In the genomic region with DNA sequence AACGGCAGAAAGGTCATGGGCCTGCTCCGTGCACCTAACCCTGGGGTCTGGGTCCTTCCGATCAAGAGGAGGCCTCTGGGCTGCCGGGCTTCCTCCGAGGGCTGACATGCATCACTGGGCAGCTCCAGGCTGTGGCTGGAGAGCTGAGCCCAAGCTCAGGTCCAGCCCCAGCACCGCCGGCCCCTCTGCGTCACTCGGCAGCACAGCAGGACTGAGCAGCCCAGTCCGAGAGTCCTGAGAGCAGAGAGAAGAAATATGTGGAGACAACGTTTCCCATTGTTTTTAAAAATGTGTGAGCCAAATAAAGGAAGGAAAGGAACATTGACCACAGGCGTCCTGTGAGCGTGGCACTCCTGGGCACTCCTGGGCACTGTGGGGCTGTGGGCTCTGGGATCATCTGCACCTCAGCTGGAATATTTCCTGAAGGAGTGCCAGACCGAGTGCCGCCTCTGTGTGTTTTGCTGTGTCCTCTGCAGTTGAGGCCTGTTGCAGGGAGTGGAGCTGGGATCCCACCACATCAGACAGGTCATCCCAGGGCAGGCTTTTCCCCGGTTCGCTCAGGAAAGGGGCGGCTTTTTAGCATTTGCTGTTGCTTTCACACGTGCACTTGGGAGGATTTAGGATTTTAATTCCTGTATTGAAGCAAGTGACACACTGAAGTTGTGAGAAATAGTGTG, we compare ENCODE assay signal across 12 cellular contexts. TPM values are rescaled to one million over a fixed set of nuclear protein-coding genes. Genes with fewer than 3 reads are reported as not detected.
DNase-seq lines count a peak whose midpoint lies in the region; ATAC-seq and TF ChIP-seq lines count a peak whose summit lies in the region.
"Had no signal": no experiment of that assay in that cellular context is flagged by ENCODE, and none has a peak within 500 bp of the region (broad histone marks: within the 10 kb centered on the region; RNA-seq: fewer than 3 reads in every experiment).

No MANE protein-coding gene starts in this region.

- H4K20me1 ChIP-seq in GM23338 (replicated peaks; ENCODE audit: insufficient read depth) = peaks cover 3% of the 10 kb centered on the region; the same call in 1 of the 2 replicates

- intact Hi-C loops in sciatic nerve (cut with DNase I) = no loop called here
- intact Hi-C loops in activated CD4-positive, alpha-beta memory T cell treated with anti-CD3 and anti-CD28 coated beads for 36 hours (cut with micrococcal nuclease) = no loop called here

- H3K27ac ChIP-seq in GM23338 (ENCODE audit: low read depth) (0 out of 2 replicates have a peak overlapping the region, but pooled peaks have one; percentile 32), coronary artery (peak overlapping the region in 1 of 2 donors; percentile 57)

- H3F3A ChIP-seq in GM23338 (replicated peaks; ENCODE audit: low read depth) = 0 out of 2 replicates have a peak, but pooled peaks cover 3% of the 10 kb centered on the region

- no peak for TF ChIP-seq CTCF in GM23338 (conservative IDR thresholded peaks at IDR 0.05; ENCODE audit: low read depth in 2 of 2)
- TF ChIP-seq CTCF in coronary artery (IDR thresholded peaks at IDR 0.05) = no peak

- peaks cover 13% of the 10 kb centered on the region for H3K36me3 Mint-ChIP-seq in GM23338 (ENCODE audit: low read depth)
- peaks cover 14% of the 10 kb centered on the region for H3K36me3 Mint-ChIP-seq in activated CD4-positive, alpha-beta memory T cell treated with anti-CD3 and anti-CD28 coated beads for 36 hours
- H3K36me3 Mint-ChIP-seq in activated T-helper 17 cell treated with anti-CD3 and anti-CD28 coated beads, Interleukin-2, amount 50 U/mL, for 72 hours (ENCODE audit: low read depth) = peaks cover 13% of the 10 kb centered on the region

- H3K4me2 ChIP-seq in GM23338 = no peak overlapping the region

- CTCF ChIA-PET in activated CD4-positive, alpha-beta memory T cell treated with anti-CD3 and anti-CD28 coated beads for 36 hours (lab: Charles Lee) = no interaction called here

- H2AFZ ChIP-seq in GM23338 = no peak overlapping the region

- H3K4me1 ChIP-seq in GM23338 (ENCODE audit: insufficient read depth) = no peaks in the 10 kb centered on the region

- H3K4me3 ChIP-seq in GM23338 = no peak overlapping the region
- H3K4me3 ChIP-seq in coronary artery = no peak overlapping the region

- POLR2A ChIA-PET in activated CD4-positive, alpha-beta memory T cell treated with anti-CD3 and anti-CD28 coated beads for 36 hours (lab: Charles Lee) = no interaction called here

- no peaks in the 10 kb centered on the region for H3K9me2 ChIP-seq in GM23338 (ENCODE audit: insufficient read depth)

- H3K9me3 Mint-ChIP-seq in GM23338 = no peaks in the 10 kb centered on the region
- H3K9me3 Mint-ChIP-seq in activated CD4-positive, alpha-beta memory T cell treated with anti-CD3 and anti-CD28 coated beads for 36 hours = no peaks in the 10 kb centered on the region
- H3K9me3 Mint-ChIP-seq in activated T-helper 17 cell treated with anti-CD3 and anti-CD28 coated beads, Interleukin-2, amount 50 U/mL, for 72 hours = no peaks in the 10 kb centered on the region
- H3K9me3 Mint-ChIP-seq: activated T-cell treated with anti-CD3 and anti-CD28 coated beads, Interleukin-2, amount 50 U/mL, for 24 hours; T-helper 1 cell treated with Interleukin-12 subunit alpha and Interleukin-12 subunit beta and Interleukin-4 antibody, amounts not matched to agents 30 μg/mL and 1 μg/mL, for 36 hours had no signal

- peaks cover 16% of the 10 kb centered on the region for H3K4me1 Mint-ChIP-seq in GM23338
- peaks cover 2% of the 10 kb centered on the region for H3K4me1 Mint-ChIP-seq in activated CD4-positive, alpha-beta memory T cell treated with anti-CD3 and anti-CD28 coated beads for 36 hours (ENCODE audit: low read depth)
- H3K4me1 Mint-ChIP-seq in activated T-helper 17 cell treated with anti-CD3 and anti-CD28 coated beads, Interleukin-2, amount 50 U/mL, for 72 hours = peaks cover 4% of the 10 kb centered on the region

- H3K36me3 ChIP-seq in GM23338 (ENCODE audit: insufficient read depth) = no peaks in the 10 kb centered on the region

- H3K27me3 Mint-ChIP-seq in GM23338 (ENCODE audit: insufficient read depth, low read depth, poor library complexity) = peaks cover 21% of the 10 kb centered on the region
- no peaks in the 10 kb centered on the region for H3K27me3 Mint-ChIP-seq in activated CD4-positive, alpha-beta memory T cell treated with anti-CD3 and anti-CD28 coated beads for 36 hours
- no peaks in the 10 kb centered on the region for H3K27me3 Mint-ChIP-seq in activated T-helper 17 cell treated with anti-CD3 and anti-CD28 coated beads, Interleukin-2, amount 50 U/mL, for 72 hours
- H3K27me3 Mint-ChIP-seq: activated T-cell treated with anti-CD3 and anti-CD28 coated beads, Interleukin-2, amount 50 U/mL, for 24 hours had no signal

- DNase-seq in GM23338 (ENCODE audit: low spot score) (no peak), coronary artery (ENCODE audit: low spot score) (peak; percentile 72), kidney tubule cell (ENCODE audit: low spot score) (peak; percentile 74), sciatic nerve (ENCODE audit: low spot score) (peak; percentile 76), hippocampal formation (lab: John Stamatoyannopoulos, UW) (no peak)
- no peak for DNase-seq in activated CD4-positive, alpha-beta T cell treated with anti-CD3 and anti-CD28 coated beads for 4 hours
- no peak for DNase-seq in activated CD4-positive, alpha-beta memory T cell treated with anti-CD3 and anti-CD28 coated beads for 36 hours
- DNase-seq: activated T-cell treated with anti-CD3 and anti-CD28 coated beads, Interleukin-2, amount 50 U/mL, for 24 hours; NCI-H1048 had no signal

- peak overlapping the region; percentile 86 for H3K27ac Mint-ChIP-seq in GM23338
- no peak overlapping the region for H3K27ac Mint-ChIP-seq in activated CD4-positive, alpha-beta memory T cell treated with anti-CD3 and anti-CD28 coated beads for 36 hours
- H3K27ac Mint-ChIP-seq in activated T-helper 17 cell treated with anti-CD3 and anti-CD28 coated beads, Interleukin-2, amount 50 U/mL, for 72 hours = no peak overlapping the region
- H3K27ac Mint-ChIP-seq: activated T-cell treated with anti-CD3 and anti-CD28 coated beads, Interleukin-2, amount 50 U/mL, for 24 hours; T-helper 1 cell treated with Interleukin-12 subunit alpha and Interleukin-12 subunit beta and Interleukin-4 antibody, amounts not matched to agents 30 μg/mL and 1 μg/mL, for 36 hours had no signal

- H3K4me3 Mint-ChIP-seq in GM23338 = no peak overlapping the region
- no peak overlapping the region for H3K4me3 Mint-ChIP-seq in activated CD4-positive, alpha-beta memory T cell treated with anti-CD3 and anti-CD28 coated beads for 36 hours
- no peak overlapping the region for H3K4me3 Mint-ChIP-seq in activated T-helper 17 cell treated with anti-CD3 and anti-CD28 coated beads, Interleukin-2, amount 50 U/mL, for 72 hours
- H3K4me3 Mint-ChIP-seq: activated T-cell treated with anti-CD3 and anti-CD28 coated beads, Interleukin-2, amount 50 U/mL, for 24 hours; T-helper 1 cell treated with Interleukin-12 subunit alpha and Interleukin-12 subunit beta and Interleukin-4 antibody, amounts not matched to agents 30 μg/mL and 1 μg/mL, for 36 hours had no signal

- H3K27me3 ChIP-seq in GM23338 (ENCODE audit: insufficient read depth) = no peaks in the 10 kb centered on the region
- H3K27me3 ChIP-seq: dorsolateral prefrontal cortex had no signal

- ATAC-seq in GM23338 = peak; percentile 8; the same call in 1 of the 3 replicates
- peak; percentile 93 for ATAC-seq in sciatic nerve
- ATAC-seq in activated T-helper 17 cell treated with anti-CD3 and anti-CD28 coated beads, Interleukin-2, amount 50 U/mL, for 72 hours (replicated peaks) = no peak

- H3K79me2 ChIP-seq in GM23338 (replicated peaks; ENCODE audit: insufficient read depth) = peaks cover 15% of the 10 kb centered on the region

TF ChIP-seq in GM23338, 12 proteins besides CTCF, POLR2A, EP300 and RAD21 (continues in another document):
- TF ChIP-seq REST (IDR thresholded peaks at IDR 0.05; ENCODE audit: unreplicated experiment) (no peak), JUNB (IDR thresholded peaks at IDR 0.05; ENCODE audit: unreplicated experiment) (no peak)

RNA-seq across cellular contexts. Expression of gene TFDP1, which starts 37.8 kb away (rescaled TPM):
- 80.0 and 92.0 TPM in 2 replicates for total RNA-seq in GM23338 (2014; rRNA removed; shearing (Covaris generic))
- polyA plus RNA-seq in GM23338 (2016; fragmentation: Nextera tagmentation; extraction: Ambion mirVana) = 40.2 and 42.9 TPM in 2 replicates
- total RNA-seq in sciatic nerve = 36.1 TPM
- total RNA-seq in activated CD4-positive, alpha-beta memory T cell treated with anti-CD3 and anti-CD28 coated beads for 36 hours = 100 to 1,000 TPM; 149 to 156 TPM
- 100 to 1,000 TPM in 1 of 2 donors, 10 to 100 TPM in 1; 98.1 to 188 TPM for total RNA-seq in activated T-helper 17 cell treated with anti-CD3 and anti-CD28 coated beads, Interleukin-2, amount 50 U/mL, for 72 hours

RNA-seq across cellular contexts. Expression of gene DCUN1D2, which starts 56.2 kb away (rescaled TPM):
- total RNA-seq in GM23338 (2014; rRNA removed; shearing (Covaris generic)) = 25.7 and 38.0 TPM in 2 replicates
- 12.3 and 12.5 TPM in 2 replicates for polyA plus RNA-seq in GM23338 (2016; fragmentation: Nextera tagmentation; extraction: Ambion mirVana)
- total RNA-seq in sciatic nerve = 28.3 TPM
- 10 to 100 TPM; 14.4 to 15.8 TPM for total RNA-seq in activated CD4-positive, alpha-beta memory T cell treated with anti-CD3 and anti-CD28 coated beads for 36 hours
- total RNA-seq in activated T-helper 17 cell treated with anti-CD3 and anti-CD28 coated beads, Interleukin-2, amount 50 U/mL, for 72 hours = 10 to 100 TPM; 18.5 to 24.4 TPM

Comparison
In these comparisons a context has a peak if more than half of its experiments do, and no peak if none do; other contexts are left out.
1. DNase-seq: peak in coronary artery (single experiment), kidney tubule cell (single experiment) and sciatic nerve (single experiment); none in GM23338 (single experiment), activated CD4-positive, alpha-beta T cell treated with anti-CD3 and anti-CD28 coated beads for 4 hours (0 of 2), activated CD4-positive, alpha-beta memory T cell treated with anti-CD3 and anti-CD28 coated beads for 36 hours (single experiment) and hippocampal formation (0 of 2).